ENCODE assay signal across 8 cellular contexts in genomic region chr9:137241490-137242328, GRCh38.
DNase-seq lines count a peak whose midpoint lies in the region; TF ChIP-seq lines count a peak whose summit lies in the region.

No MANE protein-coding gene starts in this region.

- H3K4me1 ChIP-seq in endocrine pancreas (ENCODE audit: control insufficient read depth, insufficient read depth, low read length) (no peaks in the 10 kb centered on the region), muscle layer of colon (ENCODE audit: insufficient read depth, low read length) (peaks cover 40% of the 10 kb centered on the region)

- DNase-seq in NCI-H748 (lab: John Stamatoyannopoulos, UW; ENCODE audit: unreplicated experiment) (peak; percentile 58), NCI-H748 treated with DMSO at 0.1 percent for 48 hours (lab: John Stamatoyannopoulos, UW) (no peak), LNCaP clone FGC (ENCODE audit: low read depth) (no peak), GM19240 (ENCODE audit: insufficient read length, low spot score) (no peak)
- DNase-seq in activated CD8-positive, alpha-beta memory T cell treated with anti-CD3 and anti-CD28 coated beads for 1 hour (ENCODE audit: extremely low read depth in 1 of 2, low read depth in 1 of 2) = peak; percentile 48 to 56
- peak; percentile 37 to 49 for DNase-seq in stimulated activated CD8-positive, alpha-beta memory T cell treated with anti-CD3 and anti-CD28 coated beads, Interleukin-7, amount 100 ng/mL, for 48 hours (ENCODE audit: extremely low read depth in 1 of 2, low read depth in 1 of 2)

- H3K9ac ChIP-seq in endocrine pancreas (ENCODE audit: control insufficient read depth, insufficient read depth, low read length) (peak overlapping the region; percentile 22), muscle layer of colon (ENCODE audit: low read length) (peak overlapping the region; percentile 64)

- no peak for TF ChIP-seq CTCF in LNCaP clone FGC (IDR thresholded peaks at IDR 0.05; ENCODE audit: control insufficient read depth, extremely low read depth, insufficient read depth)

- peak overlapping the region; percentile 92 for H3K4me3 ChIP-seq in LNCaP clone FGC (ENCODE audit: low read depth, low read length)
- H3K4me3 ChIP-seq in endocrine pancreas (ENCODE audit: control insufficient read depth, insufficient read depth, low read length) = no peak overlapping the region
- peak overlapping the region; percentile 60 to 62 for H3K4me3 ChIP-seq in muscle layer of colon (ENCODE audit: low read depth in 1 of 2, low read length in 2 of 2)

- H3K36me3 ChIP-seq in endocrine pancreas (ENCODE audit: control insufficient read depth, insufficient read depth, low read length) (no peaks in the 10 kb centered on the region), muscle layer of colon (ENCODE audit: insufficient read depth, low read length) (peaks cover 24% of the 10 kb centered on the region)

- no peaks in the 10 kb centered on the region for H3K9me3 ChIP-seq in endocrine pancreas (ENCODE audit: control insufficient read depth, low read length)
- H3K9me3 ChIP-seq in muscle layer of colon (ENCODE audit: low read length) = no peaks in the 10 kb centered on the region

- peak overlapping the region; percentile 93 for H3K27ac ChIP-seq in muscle layer of colon (ENCODE audit: low read depth, low read length)

- no peaks in the 10 kb centered on the region for H3K27me3 ChIP-seq in endocrine pancreas (ENCODE audit: control insufficient read depth, insufficient read depth, low read length)
- H3K27me3 ChIP-seq in muscle layer of colon (ENCODE audit: control insufficient read depth in 1 of 2, insufficient read depth in 2 of 2, low read length in 2 of 2) = no peaks in the 10 kb centered on the region

Comparison
In these comparisons a context has a peak if more than half of its experiments do, and no peak if none do; other contexts are left out.
1. DNase-seq: peak in NCI-H748 (single experiment), activated CD8-positive, alpha-beta memory T cell treated with anti-CD3 and anti-CD28 coated beads for 1 hour (2 of 2) and stimulated activated CD8-positive, alpha-beta memory T cell treated with anti-CD3 and anti-CD28 coated beads, Interleukin-7, amount 100 ng/mL, for 48 hours (2 of 2); none in NCI-H748 treated with DMSO at 0.1 percent for 48 hours (single experiment), LNCaP clone FGC (single experiment) and GM19240 (single experiment).